In the genomic region with DNA sequence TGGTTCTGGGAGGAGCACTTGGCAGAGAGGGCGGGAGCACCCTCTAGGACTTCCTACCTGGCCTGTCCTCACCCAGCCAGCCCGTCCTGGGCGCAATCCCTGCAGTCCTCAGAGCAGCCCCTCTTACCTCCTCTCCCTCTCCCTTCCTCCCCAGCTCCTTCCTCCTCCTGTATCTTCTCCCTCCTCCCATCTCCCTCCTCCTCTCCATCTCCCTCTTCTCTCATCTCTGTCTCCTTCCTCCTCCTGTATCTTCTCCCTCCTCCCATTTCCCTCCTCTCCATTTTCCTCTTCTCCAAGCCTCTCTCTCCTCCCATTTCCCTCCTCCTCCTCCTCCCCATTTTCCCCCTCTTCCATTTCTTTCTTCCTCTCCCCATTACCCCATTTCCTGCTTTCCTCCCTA, we compare ENCODE assay signal across 1 cellular context.
TF ChIP-seq lines count a peak whose summit lies in the region.

No MANE protein-coding gene starts in this region.

TF ChIP-seq in IMR-90, 13 proteins besides CTCF, POLR2A, EP300 and RAD21 (continued from another document):
- no peak for TF ChIP-seq CEBPB (IDR thresholded peaks at IDR 0.05; ENCODE audit: low read depth, low read length)
- TF ChIP-seq, protein P1, sequence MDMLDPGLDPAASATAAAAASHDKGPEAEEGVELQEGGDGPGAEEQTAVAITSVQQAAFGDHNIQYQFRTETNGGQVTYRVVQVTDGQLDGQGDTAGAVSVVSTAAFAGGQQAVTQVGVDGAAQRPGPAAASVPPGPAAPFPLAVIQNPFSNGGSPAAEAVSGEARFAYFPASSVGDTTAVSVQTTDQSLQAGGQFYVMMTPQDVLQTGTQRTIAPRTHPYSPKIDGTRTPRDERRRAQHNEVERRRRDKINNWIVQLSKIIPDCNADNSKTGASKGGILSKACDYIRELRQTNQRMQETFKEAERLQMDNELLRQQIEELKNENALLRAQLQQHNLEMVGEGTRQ (IDR thresholded peaks at IDR 0.05; ENCODE audit: low read depth, low read length): no peak
- no peak for TF ChIP-seq MAZ (IDR thresholded peaks at IDR 0.05; ENCODE audit: borderline replicate concordance, low read depth, low read length)
- TF ChIP-seq BHLHE40 (IDR thresholded peaks at IDR 0.05; ENCODE audit: low read depth, low read length): no peak
- TF ChIP-seq RFX5 (IDR thresholded peaks at IDR 0.05; ENCODE audit: low read depth, low read length): no peak
- no peak for TF ChIP-seq SMC3 (IDR thresholded peaks at IDR 0.05; ENCODE audit: low read depth, low read length)
- TF ChIP-seq CHD1 (IDR thresholded peaks at IDR 0.05; ENCODE audit: low read depth, low read length): no peak
- TF ChIP-seq MAFK (IDR thresholded peaks at IDR 0.05; ENCODE audit: low read depth, low read length): no peak
